Comparison of ENCODE assay signal across 16 cellular contexts in genomic region chr3:140397847-140398246, GRCh38.
DNase-seq lines count a peak whose midpoint lies in the region; ATAC-seq and TF ChIP-seq lines count a peak whose summit lies in the region.
"Had no signal": no experiment of that assay in that cellular context is flagged by ENCODE, and none has a peak within 500 bp of the region (broad histone marks: within the 10 kb centered on the region; RNA-seq: fewer than 3 reads in every experiment).

No MANE protein-coding gene starts in this region.

- no peak overlapping the region for H3K4me3 ChIP-seq in esophagus muscularis mucosa
- no peak overlapping the region for H3K4me3 ChIP-seq in H7 (ENCODE audit: insufficient read depth, low read depth, low read length)

- intact Hi-C loops in esophagus muscularis mucosa (cut with DNase I), result no loop called here

- H3K27me3 ChIP-seq in esophagus muscularis mucosa (no peaks in the 10 kb centered on the region), H7 (ENCODE audit: control insufficient read depth, insufficient read depth, low read length) (no peaks in the 10 kb centered on the region)

- no peak for TF ChIP-seq EP300 in esophagus muscularis mucosa (IDR thresholded peaks at IDR 0.05)

- H3K36me3 ChIP-seq in esophagus muscularis mucosa (no peaks in the 10 kb centered on the region), H7 (replicated peaks; ENCODE audit: control insufficient read depth, insufficient read depth, low read length) (no peaks in the 10 kb centered on the region)

- TF ChIP-seq POLR2A in esophagus muscularis mucosa (IDR thresholded peaks at IDR 0.05; ENCODE audit: low read depth), result no peak

- no peaks in the 10 kb centered on the region for H3K9me3 ChIP-seq in esophagus muscularis mucosa

- ATAC-seq in GM19463 (IDR thresholded peaks at IDR 0.05; ENCODE audit: unreplicated experiment) (peak; percentile 61), HG02678 (IDR thresholded peaks at IDR 0.05; ENCODE audit: unreplicated experiment) (peak; percentile 52), HG03175 (IDR thresholded peaks at IDR 0.05; ENCODE audit: unreplicated experiment) (peak; percentile 50), GM21526 (IDR thresholded peaks at IDR 0.05; ENCODE audit: low FRiP score, unreplicated experiment) (no peak)

- no peak for TF ChIP-seq CTCF in esophagus muscularis mucosa (IDR thresholded peaks at IDR 0.05)

- DNase-seq in esophagus muscularis mucosa (ENCODE audit: extremely low spot score) (peak; percentile 5), NCI-H2107 (lab: John Stamatoyannopoulos, UW) (no peak), H7 (no peak)
- DNase-seq: C1 segment of cervical spinal cord; Calu3; CD4-positive, alpha-beta memory T cell; COR-L47; DMS53; DMS79 treated with DMSO at 0.1 percent for 48 hours; GF-D8; GOT3; HCEC 1CT had no signal

- H3K27ac ChIP-seq in esophagus muscularis mucosa (replicated peaks in 1 of 4), result no peak overlapping the region

- no peaks in the 10 kb centered on the region for H3K4me1 ChIP-seq in esophagus muscularis mucosa
